ENCODE assay signal across 1 cellular context in genomic region chr4:183182873-183183725, GRCh38.
TF ChIP-seq lines count a peak whose summit lies in the region.

No MANE protein-coding gene starts in this region.

TF ChIP-seq in GM23338, 12 proteins besides CTCF, POLR2A, EP300 and RAD21 (continued from another document):
- TF ChIP-seq REST (IDR thresholded peaks at IDR 0.05; ENCODE audit: unreplicated experiment): no peak
- no peak for TF ChIP-seq EZH2 (IDR thresholded peaks at IDR 0.05; ENCODE audit: low read depth, unreplicated experiment)
- TF ChIP-seq ZNF331 (CRISPR knock-in tag; IDR thresholded peaks at IDR 0.05; ENCODE audit: low read depth): no peak
